ENCODE assay signal across 1 cellular context in genomic region chr4:3418029-3418762, GRCh38.
TF ChIP-seq lines count a peak whose summit lies in the region.

No MANE protein-coding gene starts in this region.

TF ChIP-seq in Ishikawa, 13 proteins besides CTCF, POLR2A, EP300 and RAD21 (continued from another document):
- no peak for TF ChIP-seq REST (IDR thresholded peaks at IDR 0.05; ENCODE audit: low read depth)
- TF ChIP-seq CREB1 (IDR thresholded peaks at IDR 0.05; ENCODE audit: low read depth): no peak
- no peak for TF ChIP-seq NFIC (IDR thresholded peaks at IDR 0.05)
- TF ChIP-seq CEBPB (IDR thresholded peaks at IDR 0.05): no peak
- TF ChIP-seq YY1 (IDR thresholded peaks at IDR 0.05; ENCODE audit: low read depth): no peak
